1 cellular context compared by ENCODE assay signal in the genomic region with DNA sequence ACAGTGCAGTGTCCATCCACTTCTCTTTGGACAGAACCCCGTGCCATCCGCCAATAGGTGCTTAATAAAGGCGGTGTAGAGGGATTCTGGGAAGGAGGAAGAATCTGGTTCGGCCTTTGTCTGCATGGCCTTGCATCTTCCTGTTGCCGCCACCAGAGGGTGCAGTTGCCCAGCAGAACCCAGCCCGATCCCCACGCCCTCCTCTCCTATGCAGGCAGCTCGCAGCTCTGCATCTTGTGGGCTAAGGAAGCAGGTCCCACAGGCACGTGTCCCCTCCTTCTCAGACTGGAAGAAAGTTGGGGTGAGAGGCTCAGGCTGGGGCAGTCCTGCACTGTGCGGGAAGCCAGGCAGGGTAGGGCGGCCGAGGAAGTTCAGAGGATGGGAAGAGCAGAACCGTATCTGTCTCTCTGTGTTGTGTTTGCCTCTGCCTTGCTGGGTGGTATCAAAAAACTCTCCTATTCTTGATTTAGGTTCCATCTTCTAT.
TF ChIP-seq lines count a peak whose summit lies in the region.

No MANE protein-coding gene starts in this region.

TF ChIP-seq in K562, 482 proteins besides CTCF, POLR2A, EP300 and RAD21 (continued from another document and continues in another):
- TF ChIP-seq, protein P1, sequence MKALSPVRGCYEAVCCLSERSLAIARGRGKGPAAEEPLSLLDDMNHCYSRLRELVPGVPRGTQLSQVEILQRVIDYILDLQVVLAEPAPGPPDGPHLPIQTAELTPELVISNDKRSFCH (CRISPR knock-in tag; IDR thresholded peaks at IDR 0.05): no peak
- TF ChIP-seq, protein P1 (tag; IDR thresholded peaks at IDR 0.05): peak; percentile 59; the same call in 1 of the 2 replicates
- TF ChIP-seq, protein P2, sequence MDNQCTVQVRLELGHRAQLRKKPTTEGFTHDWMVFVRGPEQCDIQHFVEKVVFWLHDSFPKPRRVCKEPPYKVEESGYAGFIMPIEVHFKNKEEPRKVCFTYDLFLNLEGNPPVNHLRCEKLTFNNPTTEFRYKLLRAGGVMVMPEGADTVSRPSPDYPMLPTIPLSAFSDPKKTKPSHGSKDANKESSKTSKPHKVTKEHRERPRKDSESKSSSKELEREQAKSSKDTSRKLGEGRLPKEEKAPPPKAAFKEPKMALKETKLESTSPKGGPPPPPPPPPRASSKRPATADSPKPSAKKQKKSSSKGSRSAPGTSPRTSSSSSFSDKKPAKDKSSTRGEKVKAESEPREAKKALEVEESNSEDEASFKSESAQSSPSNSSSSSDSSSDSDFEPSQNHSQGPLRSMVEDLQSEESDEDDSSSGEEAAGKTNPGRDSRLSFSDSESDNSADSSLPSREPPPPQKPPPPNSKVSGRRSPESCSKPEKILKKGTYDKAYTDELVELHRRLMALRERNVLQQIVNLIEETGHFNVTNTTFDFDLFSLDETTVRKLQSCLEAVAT (IDR thresholded peaks at IDR 0.05): 0 out of 4 replicates have a peak, but pooled peaks have one; percentile 24 to 30
- no peak for TF ChIP-seq POLR2H (tag; IDR thresholded peaks at IDR 0.05; ENCODE audit: low read depth)
- 0 out of 2 replicates have a peak, but pooled peaks have one; percentile 63 for TF ChIP-seq CHCHD3 (CRISPR knock-in tag; IDR thresholded peaks at IDR 0.05)
- TF ChIP-seq SOX6 (IDR thresholded peaks at IDR 0.05): peak; percentile 46; the same call in 1 of the 2 replicates
- TF ChIP-seq TBL1XR1 (IDR thresholded peaks at IDR 0.05; ENCODE audit: low read length in 2 of 2): peak; percentile 44 to 53; a peak in 1 of 4 replicates
- peak; percentile 41; the same call in 1 of the 2 replicates for TF ChIP-seq RBFOX2 (IDR thresholded peaks at IDR 0.05; ENCODE audit: low read depth, low read length)
- no peak for TF ChIP-seq ZNF586 (CRISPR knock-in tag; conservative IDR thresholded peaks at IDR 0.05)
- TF ChIP-seq, protein P3, sequence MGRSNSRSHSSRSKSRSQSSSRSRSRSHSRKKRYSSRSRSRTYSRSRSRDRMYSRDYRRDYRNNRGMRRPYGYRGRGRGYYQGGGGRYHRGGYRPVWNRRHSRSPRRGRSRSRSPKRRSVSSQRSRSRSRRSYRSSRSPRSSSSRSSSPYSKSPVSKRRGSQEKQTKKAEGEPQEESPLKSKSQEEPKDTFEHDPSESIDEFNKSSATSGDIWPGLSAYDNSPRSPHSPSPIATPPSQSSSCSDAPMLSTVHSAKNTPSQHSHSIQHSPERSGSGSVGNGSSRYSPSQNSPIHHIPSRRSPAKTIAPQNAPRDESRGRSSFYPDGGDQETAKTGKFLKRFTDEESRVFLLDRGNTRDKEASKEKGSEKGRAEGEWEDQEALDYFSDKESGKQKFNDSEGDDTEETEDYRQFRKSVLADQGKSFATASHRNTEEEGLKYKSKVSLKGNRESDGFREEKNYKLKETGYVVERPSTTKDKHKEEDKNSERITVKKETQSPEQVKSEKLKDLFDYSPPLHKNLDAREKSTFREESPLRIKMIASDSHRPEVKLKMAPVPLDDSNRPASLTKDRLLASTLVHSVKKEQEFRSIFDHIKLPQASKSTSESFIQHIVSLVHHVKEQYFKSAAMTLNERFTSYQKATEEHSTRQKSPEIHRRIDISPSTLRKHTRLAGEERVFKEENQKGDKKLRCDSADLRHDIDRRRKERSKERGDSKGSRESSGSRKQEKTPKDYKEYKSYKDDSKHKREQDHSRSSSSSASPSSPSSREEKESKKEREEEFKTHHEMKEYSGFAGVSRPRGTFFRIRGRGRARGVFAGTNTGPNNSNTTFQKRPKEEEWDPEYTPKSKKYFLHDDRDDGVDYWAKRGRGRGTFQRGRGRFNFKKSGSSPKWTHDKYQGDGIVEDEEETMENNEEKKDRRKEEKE (IDR thresholded peaks at IDR 0.05; ENCODE audit: borderline replicate concordance in 1 of 2, control insufficient read depth in 1 of 2, low read depth in 2 of 2, low read length in 1 of 2): no peak
- TF ChIP-seq ZNF644 (tag; IDR thresholded peaks at IDR 0.05; ENCODE audit: low read depth): 0 out of 2 replicates have a peak, but pooled peaks have one; percentile 3
- no peak for TF ChIP-seq HLTF (IDR thresholded peaks at IDR 0.05)
- no peak for TF ChIP-seq EZH2 (IDR thresholded peaks at IDR 0.05; ENCODE audit: borderline replicate concordance, low read depth, low read length)
- no peak for TF ChIP-seq ZNF583 (CRISPR knock-in tag; IDR thresholded peaks at IDR 0.05)
- TF ChIP-seq ZFP36 (IDR thresholded peaks at IDR 0.05; ENCODE audit: low read depth, low read length, partially characterized antibody): peak; percentile 44
- TF ChIP-seq GABPB1 (CRISPR knock-in tag; IDR thresholded peaks at IDR 0.05): peak; percentile 83
- TF ChIP-seq DMBX1 (CRISPR knock-in tag; IDR thresholded peaks at IDR 0.05; ENCODE audit: borderline replicate concordance): peak; percentile 63; the same call in 1 of the 2 replicates
- TF ChIP-seq TAF1 (IDR thresholded peaks at IDR 0.05; ENCODE audit: control insufficient read depth, extremely low read depth, insufficient read depth, low read length, severe bottlenecking): no peak
- peak; percentile 77 for TF ChIP-seq SMAD4 (CRISPR knock-in tag; conservative IDR thresholded peaks at IDR 0.05)
- no peak for TF ChIP-seq NR4A1 (CRISPR knock-in tag; IDR thresholded peaks at IDR 0.05)
- peak; percentile 71; the same call in 1 of the 2 replicates for TF ChIP-seq NR4A1 (tag; IDR thresholded peaks at IDR 0.05)
- TF ChIP-seq ZNF143 (CRISPR knock-in tag; IDR thresholded peaks at IDR 0.05): peak; percentile 69
- TF ChIP-seq, protein P4, sequence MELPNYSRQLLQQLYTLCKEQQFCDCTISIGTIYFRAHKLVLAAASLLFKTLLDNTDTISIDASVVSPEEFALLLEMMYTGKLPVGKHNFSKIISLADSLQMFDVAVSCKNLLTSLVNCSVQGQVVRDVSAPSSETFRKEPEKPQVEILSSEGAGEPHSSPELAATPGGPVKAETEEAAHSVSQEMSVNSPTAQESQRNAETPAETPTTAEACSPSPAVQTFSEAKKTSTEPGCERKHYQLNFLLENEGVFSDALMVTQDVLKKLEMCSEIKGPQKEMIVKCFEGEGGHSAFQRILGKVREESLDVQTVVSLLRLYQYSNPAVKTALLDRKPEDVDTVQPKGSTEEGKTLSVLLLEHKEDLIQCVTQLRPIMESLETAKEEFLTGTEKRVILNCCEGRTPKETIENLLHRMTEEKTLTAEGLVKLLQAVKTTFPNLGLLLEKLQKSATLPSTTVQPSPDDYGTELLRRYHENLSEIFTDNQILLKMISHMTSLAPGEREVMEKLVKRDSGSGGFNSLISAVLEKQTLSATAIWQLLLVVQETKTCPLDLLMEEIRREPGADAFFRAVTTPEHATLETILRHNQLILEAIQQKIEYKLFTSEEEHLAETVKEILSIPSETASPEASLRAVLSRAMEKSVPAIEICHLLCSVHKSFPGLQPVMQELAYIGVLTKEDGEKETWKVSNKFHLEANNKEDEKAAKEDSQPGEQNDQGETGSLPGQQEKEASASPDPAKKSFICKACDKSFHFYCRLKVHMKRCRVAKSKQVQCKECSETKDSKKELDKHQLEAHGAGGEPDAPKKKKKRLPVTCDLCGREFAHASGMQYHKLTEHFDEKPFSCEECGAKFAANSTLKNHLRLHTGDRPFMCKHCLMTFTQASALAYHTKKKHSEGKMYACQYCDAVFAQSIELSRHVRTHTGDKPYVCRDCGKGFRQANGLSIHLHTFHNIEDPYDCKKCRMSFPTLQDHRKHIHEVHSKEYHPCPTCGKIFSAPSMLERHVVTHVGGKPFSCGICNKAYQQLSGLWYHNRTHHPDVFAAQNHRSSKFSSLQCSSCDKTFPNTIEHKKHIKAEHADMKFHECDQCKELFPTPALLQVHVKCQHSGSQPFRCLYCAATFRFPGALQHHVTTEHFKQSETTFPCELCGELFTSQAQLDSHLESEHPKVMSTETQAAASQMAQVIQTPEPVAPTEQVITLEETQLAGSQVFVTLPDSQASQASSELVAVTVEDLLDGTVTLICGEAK (IDR thresholded peaks at IDR 0.05): no peak
- TF ChIP-seq, protein P4 (CRISPR knock-in tag; IDR thresholded peaks at IDR 0.05): peak; percentile 55; the same call in 1 of the 2 replicates
- peak; percentile 96 for TF ChIP-seq XRCC5 (IDR thresholded peaks at IDR 0.05; ENCODE audit: low read depth, low read length)
- no peak for TF ChIP-seq POLR3G (IDR thresholded peaks at IDR 0.05; ENCODE audit: extremely low read depth, insufficient read length, insufficient replicate concordance)
- TF ChIP-seq EP400 (IDR thresholded peaks at IDR 0.05): peak; percentile 60; the same call in 1 of the 2 replicates
- TF ChIP-seq ZNF282 (CRISPR knock-in tag; IDR thresholded peaks at IDR 0.05): no peak
- no peak for TF ChIP-seq TAF9B (IDR thresholded peaks at IDR 0.05; ENCODE audit: partially characterized antibody)
- TF ChIP-seq TOE1 (IDR thresholded peaks at IDR 0.05; ENCODE audit: borderline replicate concordance): peak; percentile 74
- peak; percentile 79; the same call in 1 of the 2 replicates for TF ChIP-seq TOE1 (CRISPR knock-in tag; IDR thresholded peaks at IDR 0.05; ENCODE audit: borderline replicate concordance, low read depth)
- peak; percentile 63; the same call in 1 of the 2 replicates for TF ChIP-seq ETV5 (CRISPR knock-in tag; IDR thresholded peaks at IDR 0.05; ENCODE audit: low read depth)
- TF ChIP-seq ZNF121 (CRISPR knock-in tag; conservative IDR thresholded peaks at IDR 0.05): no peak
- TF ChIP-seq, protein P5, sequence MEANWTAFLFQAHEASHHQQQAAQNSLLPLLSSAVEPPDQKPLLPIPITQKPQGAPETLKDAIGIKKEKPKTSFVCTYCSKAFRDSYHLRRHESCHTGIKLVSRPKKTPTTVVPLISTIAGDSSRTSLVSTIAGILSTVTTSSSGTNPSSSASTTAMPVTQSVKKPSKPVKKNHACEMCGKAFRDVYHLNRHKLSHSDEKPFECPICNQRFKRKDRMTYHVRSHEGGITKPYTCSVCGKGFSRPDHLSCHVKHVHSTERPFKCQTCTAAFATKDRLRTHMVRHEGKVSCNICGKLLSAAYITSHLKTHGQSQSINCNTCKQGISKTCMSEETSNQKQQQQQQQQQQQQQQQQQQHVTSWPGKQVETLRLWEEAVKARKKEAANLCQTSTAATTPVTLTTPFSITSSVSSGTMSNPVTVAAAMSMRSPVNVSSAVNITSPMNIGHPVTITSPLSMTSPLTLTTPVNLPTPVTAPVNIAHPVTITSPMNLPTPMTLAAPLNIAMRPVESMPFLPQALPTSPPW (CRISPR knock-in tag; IDR thresholded peaks at IDR 0.05): peak; percentile 69
- peak; percentile 78 to 89; a peak in 3 of 4 replicates for TF ChIP-seq RCOR1 (IDR thresholded peaks at IDR 0.05; ENCODE audit: borderline replicate concordance in 1 of 2, low read depth in 2 of 2, low read length in 2 of 2)
- TF ChIP-seq KLF13 (tag; IDR thresholded peaks at IDR 0.05; ENCODE audit: borderline replicate concordance, low read depth): peak; percentile 93
- TF ChIP-seq CREB1 (IDR thresholded peaks at IDR 0.05): peak; percentile 28; the same call in 1 of the 2 replicates
- TF ChIP-seq CREB1 (CRISPR knock-in tag; IDR thresholded peaks at IDR 0.05): peak; percentile 77
- TF ChIP-seq BDP1 (IDR thresholded peaks at IDR 0.05; ENCODE audit: insufficient read depth, insufficient read length): no peak
- TF ChIP-seq NFYB (IDR thresholded peaks at IDR 0.05; ENCODE audit: extremely low read depth, insufficient read length): no peak
- peak; percentile 87 for TF ChIP-seq FOXP1 (CRISPR knock-in tag; IDR thresholded peaks at IDR 0.05)
- TF ChIP-seq NONO (IDR thresholded peaks at IDR 0.05; ENCODE audit: low read depth in 2 of 2, low read length in 1 of 2): peak in 1 of 2 experiments; percentile 38; a peak in 1 of 4 replicates
- TF ChIP-seq, protein P6, sequence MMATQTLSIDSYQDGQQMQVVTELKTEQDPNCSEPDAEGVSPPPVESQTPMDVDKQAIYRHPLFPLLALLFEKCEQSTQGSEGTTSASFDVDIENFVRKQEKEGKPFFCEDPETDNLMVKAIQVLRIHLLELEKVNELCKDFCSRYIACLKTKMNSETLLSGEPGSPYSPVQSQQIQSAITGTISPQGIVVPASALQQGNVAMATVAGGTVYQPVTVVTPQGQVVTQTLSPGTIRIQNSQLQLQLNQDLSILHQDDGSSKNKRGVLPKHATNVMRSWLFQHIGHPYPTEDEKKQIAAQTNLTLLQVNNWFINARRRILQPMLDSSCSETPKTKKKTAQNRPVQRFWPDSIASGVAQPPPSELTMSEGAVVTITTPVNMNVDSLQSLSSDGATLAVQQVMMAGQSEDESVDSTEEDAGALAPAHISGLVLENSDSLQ (IDR thresholded peaks at IDR 0.05): no peak
- TF ChIP-seq CREM (IDR thresholded peaks at IDR 0.05; ENCODE audit: low read depth): peak; percentile 82
- TF ChIP-seq ZNF263 (CRISPR knock-in tag; IDR thresholded peaks at IDR 0.05; ENCODE audit: borderline replicate concordance): peak; percentile 75; the same call in 1 of the 2 replicates
- peak; percentile 42; the same call in 1 of the 2 replicates for TF ChIP-seq TCF3 (CRISPR knock-in tag; IDR thresholded peaks at IDR 0.05)
- TF ChIP-seq, protein P7, sequence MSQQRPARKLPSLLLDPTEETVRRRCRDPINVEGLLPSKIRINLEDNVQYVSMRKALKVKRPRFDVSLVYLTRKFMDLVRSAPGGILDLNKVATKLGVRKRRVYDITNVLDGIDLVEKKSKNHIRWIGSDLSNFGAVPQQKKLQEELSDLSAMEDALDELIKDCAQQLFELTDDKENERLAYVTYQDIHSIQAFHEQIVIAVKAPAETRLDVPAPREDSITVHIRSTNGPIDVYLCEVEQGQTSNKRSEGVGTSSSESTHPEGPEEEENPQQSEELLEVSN (IDR thresholded peaks at IDR 0.05; ENCODE audit: borderline replicate concordance in 1 of 2, extremely low read depth in 1 of 2, insufficient read depth in 1 of 2, insufficient read length in 1 of 2, low read depth in 1 of 2, low read length in 1 of 2, poor library complexity in 1 of 2, severe bottlenecking in 1 of 2): peak; percentile 56 to 62
- TF ChIP-seq SMAD3 (CRISPR knock-in tag; conservative IDR thresholded peaks at IDR 0.05): no peak
